Comparison of ENCODE assay signal across 10 cellular contexts in genomic region chr1:234069760-234070159, GRCh38.
DNase-seq lines count a peak whose midpoint lies in the region; ATAC-seq, FAIRE-seq and TF ChIP-seq lines count a peak whose summit lies in the region.
"Had no signal": no experiment of that assay in that cellular context is flagged by ENCODE, and none has a peak within 500 bp of the region (broad histone marks: within the 10 kb centered on the region; RNA-seq: fewer than 3 reads in every experiment).

No MANE protein-coding gene starts in this region.

- TF ChIP-seq CTCF in KMS-11 (conservative IDR thresholded peaks at IDR 0.05; ENCODE audit: low read depth, low read length) = peak; percentile 57
- peak; percentile 26; the same call in 1 of the 2 replicates for TF ChIP-seq CTCF in HepG2 (CRISPR knock-in tag; IDR thresholded peaks at IDR 0.05)

- no peaks in the 10 kb centered on the region for H3K79me2 ChIP-seq in KMS-11 (ENCODE audit: insufficient read depth, low read depth)
- no peaks in the 10 kb centered on the region for H3K79me2 ChIP-seq in HepG2 (ENCODE audit: insufficient read depth, low read length)

- H3K9me3 ChIP-seq in HepG2 (ENCODE audit: low read length) = no peaks in the 10 kb centered on the region

- H3K4me1 ChIP-seq in KMS-11 (ENCODE audit: low read depth, poor library complexity, severe bottlenecking) = no peaks in the 10 kb centered on the region
- H3K4me1 ChIP-seq in HepG2 (ENCODE audit: insufficient read depth, low read length) = no peaks in the 10 kb centered on the region

- FAIRE-seq in HepG2 (lab: Jason Lieb, UNC) = no peak
- FAIRE-seq: colon had no signal

- WGBS in HepG2 (ENCODE audit: low lambda C conversion rate) = 0% methylated on average over 3 of the region's 3 CpGs

- no peak for TF ChIP-seq POLR2A in HepG2 (IDR thresholded peaks at IDR 0.05; ENCODE audit: insufficient read depth in 1 of 2, low read depth in 2 of 2, low read length in 2 of 2)

- no peak for TF ChIP-seq EP300 in HepG2 (IDR thresholded peaks at IDR 0.05; ENCODE audit: low read depth in 2 of 2, low read length in 2 of 2)
- no peak for TF ChIP-seq EP300 in HepG2 (CRISPR knock-in tag; IDR thresholded peaks at IDR 0.05; ENCODE audit: borderline replicate concordance)

- H3K27ac ChIP-seq in KMS-11 = no peak overlapping the region
- H3K27ac ChIP-seq in HepG2 (ENCODE audit: extremely low read length, insufficient read depth, low read length) = no peak overlapping the region

- no TSS peak for BruUV-seq in HepG2 (replicated peaks; lab: Mats Ljungman, UMichigan)

- peak; percentile 11 for DNase-seq in Daoy (ENCODE audit: low read depth)
- peak; percentile 46 for DNase-seq in SKM-1 (lab: John Stamatoyannopoulos, UW; ENCODE audit: unreplicated experiment)
- no peak for DNase-seq in HepG2 (ENCODE audit: low spot score)
- no peak for DNase-seq in SHP77 treated with DMSO at 0.1 percent for 48 hours (lab: John Stamatoyannopoulos, UW)
- DNase-seq in stimulated activated CD4-positive, alpha-beta T cell treated with anti-CD3 and anti-CD28 coated beads, Interleukin-12 subunit alpha, Interleukin-12 subunit beta, amount 100 ng/mL, for 4 hours = no peak
- DNase-seq: stimulated activated naive CD4-positive, alpha-beta T cell had no signal

- H2AFZ ChIP-seq in KMS-11 (ENCODE audit: low read depth) = no peak overlapping the region; the same call in 1 of the 2 replicates
- no peak overlapping the region for H2AFZ ChIP-seq in HepG2 (ENCODE audit: low read length)

- POLR2A ChIA-PET in HepG2 (lab: Yijun Ruan, JAX) = no interaction called here

- H4K20me1 ChIP-seq in KMS-11 (ENCODE audit: insufficient read depth) = no peaks in the 10 kb centered on the region
- no peaks in the 10 kb centered on the region for H4K20me1 ChIP-seq in HepG2 (ENCODE audit: insufficient read depth, low read length)

- H3K9ac ChIP-seq in KMS-11 (no peak overlapping the region), HepG2 (ENCODE audit: insufficient read depth, low read depth, low read length) (no peak overlapping the region)

- intact Hi-C loops in HepG2 (cut with micrococcal nuclease; ENCODE audit: unreplicated experiment) = no loop called here

- TF ChIP-seq RAD21 in HepG2 (CRISPR knock-in tag; IDR thresholded peaks at IDR 0.05) = no peak

- in situ Hi-C loops in HepG2 (cut with HindIII; ENCODE audit: extremely low pct_ligation_motif_present, low pct_unique_long_range_greater_than_20kb) = loop anchor here (10.0 kb wide), 1 partner anchor 675 kb away; no protein-coding TSS in a partner anchor

- ATAC-seq in HepG2 (peak; percentile 46), GM21390 (IDR thresholded peaks at IDR 0.05; ENCODE audit: unreplicated experiment) (no peak), HG02623 (IDR thresholded peaks at IDR 0.05; ENCODE audit: unreplicated experiment) (no peak)

- CTCF ChIA-PET in HepG2 (lab: Yijun Ruan, JAX; ENCODE audit: low intra/inter-chr PET ratio, low total read pairs) = no interaction called here

- H3K27me3 ChIP-seq in KMS-11 (ENCODE audit: insufficient read depth, low read depth) (no peaks in the 10 kb centered on the region), HepG2 (ENCODE audit: control insufficient read depth in 1 of 2, insufficient read depth in 2 of 2, low read length in 2 of 2) (peaks cover 0 to 7% of the 10 kb centered on the region in 2 experiments; a peak in 1 of 5 replicates)

- H3K36me3 ChIP-seq in KMS-11 (ENCODE audit: insufficient read depth) = no peaks in the 10 kb centered on the region
- no peaks in the 10 kb centered on the region for H3K36me3 ChIP-seq in HepG2 (replicated peaks in 1 of 2; ENCODE audit: control insufficient read depth in 1 of 2, insufficient read depth in 2 of 2, low read length in 2 of 2)

- H3K4me3 ChIP-seq in KMS-11 (IDR thresholded peaks at IDR 0.05; ENCODE audit: insufficient read depth, low read depth, low read length) (no peak overlapping the region), HepG2 (replicated peaks in 1 of 3; ENCODE audit: insufficient read depth in 1 of 3, low read depth in 2 of 3, low read length in 3 of 3) (no peak overlapping the region)

- H3K4me2 ChIP-seq in KMS-11 = no peak overlapping the region
- no peak overlapping the region for H3K4me2 ChIP-seq in HepG2 (ENCODE audit: low read depth, low read length)

TF ChIP-seq in HepG2, 621 proteins besides CTCF, POLR2A, EP300 and RAD21:
- no peak for TF ChIP-seq NR2F2 (IDR thresholded peaks at IDR 0.05; ENCODE audit: borderline replicate concordance, low read depth)

Comparison
In these comparisons a context has a peak if more than half of its experiments do, and no peak if none do; other contexts are left out.
1. DNase-seq: peak in Daoy (single experiment) and SKM-1 (single experiment); none in HepG2 (single experiment), SHP77 treated with DMSO at 0.1 percent for 48 hours (single experiment) and stimulated activated CD4-positive, alpha-beta T cell treated with anti-CD3 and anti-CD28 coated beads, Interleukin-12 subunit alpha, Interleukin-12 subunit beta, amount 100 ng/mL, for 4 hours (single experiment).